8 cellular contexts compared by ENCODE assay signal in genomic region chr2:219997341-219997851, GRCh38.
A peak's percentile ranks its signal among the peaks of the same experiment; 100 is the strongest.
DNase-seq lines count a peak whose midpoint lies in the region; ATAC-seq and TF ChIP-seq lines count a peak whose summit lies in the region.

No MANE protein-coding gene starts in this region.

- H3K36me3 Mint-ChIP-seq in nephron (ENCODE audit: low read depth): no peaks in the 10 kb centered on the region

- no peak overlapping the region for H3K4me3 Mint-ChIP-seq in nephron

- no peak overlapping the region for H3K27ac ChIP-seq in brain microvascular endothelial cell

- ATAC-seq in HG03520 (IDR thresholded peaks at IDR 0.05; ENCODE audit: unreplicated experiment) (no peak), HG03196 (IDR thresholded peaks at IDR 0.05; ENCODE audit: unreplicated experiment) (no peak)

- no peaks in the 10 kb centered on the region for H3K27me3 ChIP-seq in brain microvascular endothelial cell (replicated peaks)

- no peaks in the 10 kb centered on the region for H3K27me3 Mint-ChIP-seq in nephron (ENCODE audit: low read depth)

- H3K4me1 Mint-ChIP-seq in nephron: peaks cover 41% of the 10 kb centered on the region

- in situ Hi-C loops in brain microvascular endothelial cell (cut with HindIII; ENCODE audit: low pct_ligation_motif_present, low sequenced_read_pairs): no loop called here

- H3K9me3 Mint-ChIP-seq in nephron: no peaks in the 10 kb centered on the region

- no peak overlapping the region for H3K4me3 ChIP-seq in brain microvascular endothelial cell (ENCODE audit: low read depth, low read length)

- H3K27ac Mint-ChIP-seq in nephron: peak overlapping the region; percentile 2 to 22 (median 11)

- peak; percentile 6 to 7 for DNase-seq in NCI-H2081 (lab: John Stamatoyannopoulos, UW)
- DNase-seq in NCI-H2081 treated with DMSO at 0.1 percent for 48 hours (lab: John Stamatoyannopoulos, UW): no peak
- peak; percentile 11 for DNase-seq in NCI-H1048 (lab: John Stamatoyannopoulos, UW)
- DNase-seq in brain microvascular endothelial cell: peak; percentile 39
- no peak for DNase-seq in NCI-H510A (lab: John Stamatoyannopoulos, UW)

- no peaks in the 10 kb centered on the region for H3K36me3 ChIP-seq in brain microvascular endothelial cell (replicated peaks)

- peak; percentile 81 for TF ChIP-seq CTCF in brain microvascular endothelial cell (IDR thresholded peaks at IDR 0.05; ENCODE audit: low read depth, low read length, missing control alignments)
- peak; percentile 38 to 58 (median 49) for TF ChIP-seq CTCF in nephron (IDR thresholded peaks at IDR 0.05; ENCODE audit: unreplicated experiment in 3 of 3)

Comparison
In these comparisons a context has a peak if more than half of its experiments do, and no peak if none do; other contexts are left out.
1. DNase-seq: peak in NCI-H2081 (2 of 2), NCI-H1048 (single experiment) and brain microvascular endothelial cell (single experiment); none in NCI-H2081 treated with DMSO at 0.1 percent for 48 hours (single experiment) and NCI-H510A (single experiment).